34 cellular contexts compared by ENCODE assay signal in genomic region chr12:108350511-108350910, GRCh38. TPM values are rescaled to one million over a fixed set of nuclear protein-coding genes. Genes with fewer than 3 reads are reported as not detected.
"Had no signal": no experiment of that assay in that cellular context is flagged by ENCODE, and none has a peak within 500 bp of the region (broad histone marks: within the 10 kb centered on the region; RNA-seq: fewer than 3 reads in every experiment).

No MANE protein-coding gene starts in this region.

- H3K4me1 ChIP-seq: body of pancreas, breast epithelium had no signal

- H3K36me3 ChIP-seq: brain microvascular endothelial cell, breast epithelium had no signal

- H3K27me3 ChIP-seq: body of pancreas, brain microvascular endothelial cell, breast epithelium had no signal

- H3K9me3 ChIP-seq: body of pancreas, breast epithelium had no signal

- H3K9me3 Mint-ChIP-seq: activated CD4-positive, alpha-beta memory T cell treated with anti-CD3 and anti-CD28 coated beads, Interleukin-2, amount 10 ng/mL, durations not matched to agents 7 days and 5 days; activated CD4-positive, alpha-beta T cell treated with anti-CD3 and anti-CD28 coated beads, Interleukin-2, amount 10 ng/mL, durations not matched to agents 7 days and 5 days; activated naive CD4-positive, alpha-beta T cell treated with anti-CD3 and anti-CD28 coated beads, Interleukin-2, amount 10 ng/mL, durations not matched to agents 7 days and 5 days; activated naive CD4-positive, alpha-beta T cell treated with anti-CD3 and anti-CD28 coated beads, Interleukin-2, amount 50 U/mL, for 24 hours; activated naive CD8-positive, alpha-beta T cell treated with anti-CD3 and anti-CD28 coated beads, Interleukin-2, amount 50 U/mL, for 24 hours; activated T-cell treated with anti-CD3 and anti-CD28 coated beads, Interleukin-2, amount 50 U/mL, for 24 hours; activated T-helper 2 cell treated with anti-CD3 and anti-CD28 coated beads, Interferon-gamma antibody, Interleukin-2, Interleukin-4, amounts not matched to agents 10 μg/mL and 5 μg/mL and 100 μg/mL, durations not matched to agents 14 hours and 24 hours and 36 hours; T-helper 1 cell treated with Interleukin-12 subunit alpha and Interleukin-12 subunit beta and Interleukin-4 antibody, amounts not matched to agents 30 μg/mL and 1 μg/mL, for 36 hours; T-helper 2 cell treated with Interferon-gamma antibody and Interleukin-4, amounts not matched to agents 5 μg/mL and 100 μg/mL, for 36 hours had no signal

- DNase-seq: activated B cell treated with CpG ODN at 0.5 μM for 24 hours; activated CD4-positive, alpha-beta memory T cell treated with anti-CD3 and anti-CD28 coated beads, Interleukin-2, amount 10 ng/mL, durations not matched to agents 7 days and 5 days; activated CD4-positive, alpha-beta T cell treated with anti-CD3 and anti-CD28 coated beads for 48 hours; activated CD4-positive, alpha-beta T cell treated with anti-CD3 and anti-CD28 coated beads, Interleukin-2, amount 10 ng/mL, durations not matched to agents 7 days and 5 days; activated CD4-positive, alpha-beta T cell treated with anti-CD3 and anti-CD28 coated beads, Interleukin-2, amount 50 U/mL, for 48 hours; activated CD4-positive, CD25-positive, alpha-beta regulatory T cell treated with anti-CD3 and anti-CD28 coated beads, Interleukin-2, amount 50 U/mL, for 72 hours; activated CD8-positive, alpha-beta memory T cell treated with anti-CD3 and anti-CD28 coated beads for 24 hours; activated CD8-positive, alpha-beta memory T cell treated with anti-CD3 and anti-CD28 coated beads, Interleukin-2, amount 10 ng/mL, durations not matched to agents 7 days and 5 days; activated CD8-positive, alpha-beta memory T cell treated with anti-CD3 and anti-CD28 coated beads, Interleukin-2, amount 50 U/mL, for 48 hours; activated CD8-positive, alpha-beta T cell treated with anti-CD3 and anti-CD28 coated beads, Interleukin-2, amount 10 ng/mL, durations not matched to agents 7 days and 5 days; activated effector memory CD4-positive, alpha-beta T cell treated with Interleukin-2 at 50 U/mL for 16 hours; activated gamma-delta T cell; activated naive CD4-positive, alpha-beta T cell treated with anti-CD3 and anti-CD28 coated beads, Interleukin-2, amount 10 ng/mL, durations not matched to agents 7 days and 5 days; activated naive CD4-positive, alpha-beta T cell treated with Interleukin-2 at 50 U/mL for 16 hours; activated naive CD8-positive, alpha-beta T cell treated with anti-CD3 and anti-CD28 coated beads, Interleukin-2, amount 10 ng/mL, durations not matched to agents 7 days and 5 days; activated naive CD8-positive, alpha-beta T cell treated with anti-CD3 and anti-CD28 coated beads, Interleukin-2, amount 50 U/mL, for 24 hours; activated T-cell treated with anti-CD3 and anti-CD28 coated beads, Interleukin-2, amount 50 U/mL, for 24 hours; activated T-cell treated with anti-CD3 and anti-CD28 coated beads, Interleukin-2, amount 50 U/mL, for 48 hours; amygdala; anterior cingulate cortex; body of pancreas; brain microvascular endothelial cell; central memory CD4-positive, alpha-beta T cell; SW 1271; T-helper 1 cell; T-helper 2 cell; T-helper 9 cell had no signal

- H3K27me3 Mint-ChIP-seq: activated CD8-positive, alpha-beta memory T cell treated with anti-CD3 and anti-CD28 coated beads, Interleukin-2, amount 10 ng/mL, durations not matched to agents 7 days and 5 days; activated naive CD4-positive, alpha-beta T cell treated with anti-CD3 and anti-CD28 coated beads, Interleukin-2, amount 10 ng/mL, durations not matched to agents 7 days and 5 days; activated naive CD4-positive, alpha-beta T cell treated with anti-CD3 and anti-CD28 coated beads, Interleukin-2, amount 50 U/mL, for 24 hours had no signal

- H3K4me1 Mint-ChIP-seq: activated B cell treated with CpG ODN at 0.5 μM for 24 hours; activated CD4-positive, alpha-beta T cell treated with anti-CD3 and anti-CD28 coated beads, Interleukin-2, amount 10 ng/mL, durations not matched to agents 7 days and 5 days; activated CD8-positive, alpha-beta memory T cell treated with anti-CD3 and anti-CD28 coated beads, Interleukin-2, amount 10 ng/mL, durations not matched to agents 7 days and 5 days; activated naive CD4-positive, alpha-beta T cell treated with anti-CD3 and anti-CD28 coated beads, Interleukin-2, amount 10 ng/mL, durations not matched to agents 7 days and 5 days; activated naive CD4-positive, alpha-beta T cell treated with anti-CD3 and anti-CD28 coated beads, Interleukin-2, amount 50 U/mL, for 24 hours; activated naive CD8-positive, alpha-beta T cell treated with anti-CD3 and anti-CD28 coated beads, Interleukin-2, amount 10 ng/mL, durations not matched to agents 7 days and 5 days; activated naive CD8-positive, alpha-beta T cell treated with anti-CD3 and anti-CD28 coated beads, Interleukin-2, amount 50 U/mL, for 24 hours had no signal

- ATAC-seq: activated CD8-positive, alpha-beta memory T cell treated with anti-CD3 and anti-CD28 coated beads, Interleukin-2, amount 10 ng/mL, durations not matched to agents 7 days and 5 days; activated CD8-positive, alpha-beta T cell treated with anti-CD3 and anti-CD28 coated beads, Interleukin-2, amount 10 ng/mL, durations not matched to agents 7 days and 5 days; activated naive CD8-positive, alpha-beta T cell treated with anti-CD3 and anti-CD28 coated beads, Interleukin-2, amount 50 U/mL, for 24 hours; body of pancreas had no signal

- H3K27ac Mint-ChIP-seq: activated B cell treated with CpG ODN at 0.5 μM for 24 hours; activated CD4-positive, alpha-beta memory T cell treated with anti-CD3 and anti-CD28 coated beads, Interleukin-2, amount 10 ng/mL, durations not matched to agents 7 days and 5 days; activated CD4-positive, alpha-beta T cell treated with anti-CD3 and anti-CD28 coated beads, Interleukin-2, amount 10 ng/mL, durations not matched to agents 7 days and 5 days; activated CD8-positive, alpha-beta memory T cell treated with anti-CD3 and anti-CD28 coated beads, Interleukin-2, amount 10 ng/mL, durations not matched to agents 7 days and 5 days; activated CD8-positive, alpha-beta T cell treated with anti-CD3 and anti-CD28 coated beads, Interleukin-2, amount 10 ng/mL, durations not matched to agents 7 days and 5 days; activated naive CD4-positive, alpha-beta T cell treated with anti-CD3 and anti-CD28 coated beads, Interleukin-2, amount 10 ng/mL, durations not matched to agents 7 days and 5 days; activated naive CD4-positive, alpha-beta T cell treated with anti-CD3 and anti-CD28 coated beads, Interleukin-2, amount 50 U/mL, for 24 hours; activated naive CD8-positive, alpha-beta T cell; activated naive CD8-positive, alpha-beta T cell treated with anti-CD3 and anti-CD28 coated beads, Interleukin-2, amount 10 ng/mL, durations not matched to agents 7 days and 5 days; activated naive CD8-positive, alpha-beta T cell treated with anti-CD3 and anti-CD28 coated beads, Interleukin-2, amount 50 U/mL, for 24 hours; activated T-cell treated with anti-CD3 and anti-CD28 coated beads, Interleukin-2, amount 50 U/mL, for 24 hours; activated T-helper 2 cell treated with anti-CD3 and anti-CD28 coated beads, Interferon-gamma antibody, Interleukin-2, Interleukin-4, amounts not matched to agents 10 μg/mL and 5 μg/mL and 100 μg/mL, durations not matched to agents 14 hours and 24 hours and 36 hours; T-helper 1 cell treated with Interleukin-12 subunit alpha and Interleukin-12 subunit beta and Interleukin-4 antibody, amounts not matched to agents 30 μg/mL and 1 μg/mL, for 36 hours; T-helper 2 cell treated with Interferon-gamma antibody and Interleukin-4, amounts not matched to agents 5 μg/mL and 100 μg/mL, for 36 hours had no signal

- H3K27ac ChIP-seq: body of pancreas, brain microvascular endothelial cell, breast epithelium, VCaP had no signal

- H3K4me3 ChIP-seq: body of pancreas, breast epithelium had no signal

- H3K4me3 Mint-ChIP-seq: activated B cell treated with CpG ODN at 0.5 μM for 24 hours; activated CD4-positive, alpha-beta memory T cell treated with anti-CD3 and anti-CD28 coated beads, Interleukin-2, amount 10 ng/mL, durations not matched to agents 7 days and 5 days; activated CD4-positive, alpha-beta T cell treated with anti-CD3 and anti-CD28 coated beads, Interleukin-2, amount 10 ng/mL, durations not matched to agents 7 days and 5 days; activated CD8-positive, alpha-beta memory T cell treated with anti-CD3 and anti-CD28 coated beads, Interleukin-2, amount 10 ng/mL, durations not matched to agents 7 days and 5 days; activated CD8-positive, alpha-beta T cell treated with anti-CD3 and anti-CD28 coated beads, Interleukin-2, amount 10 ng/mL, durations not matched to agents 7 days and 5 days; activated naive CD4-positive, alpha-beta T cell treated with anti-CD3 and anti-CD28 coated beads, Interleukin-2, amount 10 ng/mL, durations not matched to agents 7 days and 5 days; activated naive CD4-positive, alpha-beta T cell treated with anti-CD3 and anti-CD28 coated beads, Interleukin-2, amount 50 U/mL, for 24 hours; activated naive CD8-positive, alpha-beta T cell; activated naive CD8-positive, alpha-beta T cell treated with anti-CD3 and anti-CD28 coated beads, Interleukin-2, amount 10 ng/mL, durations not matched to agents 7 days and 5 days; activated naive CD8-positive, alpha-beta T cell treated with anti-CD3 and anti-CD28 coated beads, Interleukin-2, amount 50 U/mL, for 24 hours; activated T-cell treated with anti-CD3 and anti-CD28 coated beads, Interleukin-2, amount 50 U/mL, for 24 hours; T-helper 1 cell treated with Interleukin-12 subunit alpha and Interleukin-12 subunit beta and Interleukin-4 antibody, amounts not matched to agents 30 μg/mL and 1 μg/mL, for 36 hours; T-helper 2 cell treated with Interferon-gamma antibody and Interleukin-4, amounts not matched to agents 5 μg/mL and 100 μg/mL, for 36 hours had no signal

RNA-seq across cellular contexts. Expression of gene CMKLR1, which starts 11.4 kb away (rescaled TPM):
- total RNA-seq: activated CD4-positive, alpha-beta memory T cell treated with anti-CD3 and anti-CD28 coated beads, Interleukin-2, amount 10 ng/mL, durations not matched to agents 7 days and 5 days; activated CD4-positive, alpha-beta T cell treated with anti-CD3 and anti-CD28 coated beads, Interleukin-2, amount 10 ng/mL, durations not matched to agents 7 days and 5 days; activated CD8-positive, alpha-beta memory T cell treated with anti-CD3 and anti-CD28 coated beads, Interleukin-2, amount 10 ng/mL, durations not matched to agents 7 days and 5 days; activated T-helper 2 cell treated with anti-CD3 and anti-CD28 coated beads, Interferon-gamma antibody, Interleukin-2, Interleukin-4, amounts not matched to agents 10 μg/mL and 5 μg/mL and 100 μg/mL, durations not matched to agents 14 hours and 24 hours and 36 hours had no signal
